In genomic region chrX:40278340-40279090, GRCh38 we compare ENCODE assay signal across 12 cellular contexts.
DNase-seq lines count a peak whose midpoint lies in the region; ATAC-seq, FAIRE-seq and TF ChIP-seq lines count a peak whose summit lies in the region.
"Had no signal": no experiment of that assay in that cellular context is flagged by ENCODE, and none has a peak within 500 bp of the region (broad histone marks: within the 10 kb centered on the region; RNA-seq: fewer than 3 reads in every experiment).

No MANE protein-coding gene starts in this region.

- no peak overlapping the region for H2AFZ ChIP-seq in astrocyte (ENCODE audit: low read depth, low read length)

- H3K9me3 ChIP-seq in HEK293 (ENCODE audit: control insufficient read depth, insufficient read depth, low read depth, low read length) (no peaks in the 10 kb centered on the region), astrocyte (ENCODE audit: insufficient read depth, low read depth, low read length) (no peaks in the 10 kb centered on the region)
- H3K9me3 ChIP-seq: uterus had no signal

- no peak overlapping the region for H3K4me2 ChIP-seq in astrocyte (ENCODE audit: low read length)

- no peak for FAIRE-seq in astrocyte (lab: Jason Lieb, UNC)
- FAIRE-seq: HepG2 had no signal

- H3K4me1 ChIP-seq in HEK293 (ENCODE audit: control insufficient read depth, insufficient read depth, low read length), result peaks cover 9% of the 10 kb centered on the region
- no peaks in the 10 kb centered on the region for H3K4me1 ChIP-seq in astrocyte (ENCODE audit: insufficient read depth, low read length)
- H3K4me1 ChIP-seq: uterus had no signal

- H3K27ac ChIP-seq in HEK293 (ENCODE audit: extremely low read depth, low read depth, low read length) (no peak overlapping the region; the same call in 1 of the 2 replicates), astrocyte (ENCODE audit: low read depth, low read length) (no peak overlapping the region), caudate nucleus (ENCODE audit: low read depth, low read length) (no peak overlapping the region)
- H3K27ac ChIP-seq: uterus had no signal

- H3K36me3 Mint-ChIP-seq in astrocyte (ENCODE audit: low read depth, unreplicated experiment), result no peaks in the 10 kb centered on the region

- H4K20me1 ChIP-seq in astrocyte (ENCODE audit: insufficient read depth, low read length), result no peaks in the 10 kb centered on the region

- H3K9ac ChIP-seq in astrocyte (ENCODE audit: low read length), result no peak overlapping the region

- H3K9me3 Mint-ChIP-seq in astrocyte (ENCODE audit: unreplicated experiment), result no peaks in the 10 kb centered on the region

- no peaks in the 10 kb centered on the region for H3K4me1 Mint-ChIP-seq in astrocyte (ENCODE audit: low read depth, unreplicated experiment)

- H3K36me3 ChIP-seq in HEK293 (ENCODE audit: control insufficient read depth in 2 of 2, insufficient read depth in 1 of 2, low read length in 2 of 2) (no peaks in the 10 kb centered on the region), astrocyte (ENCODE audit: insufficient read depth, low read length) (no peaks in the 10 kb centered on the region)
- H3K36me3 ChIP-seq: uterus had no signal

- H3K4me3 Mint-ChIP-seq in astrocyte (ENCODE audit: unreplicated experiment), result no peak overlapping the region

- peak; percentile 35 to 47 for DNase-seq in activated CD4-positive, alpha-beta T cell treated with anti-CD3 and anti-CD28 coated beads, Interleukin-2, amount 50 U/mL, for 48 hours
- peak; percentile 65 for DNase-seq in astrocyte (ENCODE audit: low read depth)
- peak in 2 of 3 experiments; percentile 16 to 22 for DNase-seq in stimulated activated CD4-positive, alpha-beta T cell treated with anti-CD3 and anti-CD28 coated beads, TNF-alpha, amount 100 ng/mL, for 24 hours (ENCODE audit: low read depth in 3 of 3)
- DNase-seq in DMS114 treated with DMSO at 0.1 percent for 48 hours (lab: John Stamatoyannopoulos, UW; ENCODE audit: unreplicated experiment), result no peak
- DNase-seq in OCI-M1 (lab: John Stamatoyannopoulos, UW), result no peak
- DNase-seq in caudate nucleus (lab: John Stamatoyannopoulos, UW), result no peak
- DNase-seq: EL, left ventricle myocardium superior, uterus had no signal

- no peaks in the 10 kb centered on the region for H3K27me3 ChIP-seq in astrocyte (ENCODE audit: insufficient read depth, low read length)
- H3K27me3 ChIP-seq: uterus had no signal

- no peaks in the 10 kb centered on the region for H3K79me2 ChIP-seq in astrocyte (ENCODE audit: insufficient read depth, low read length)

- H3K27me3 Mint-ChIP-seq in astrocyte (ENCODE audit: low read depth, unreplicated experiment), result peaks cover 4% of the 10 kb centered on the region

- CTCF ChIA-PET in HEK293 (lab: Yijun Ruan, JAX), result no interaction called here

- POLR2A ChIA-PET in HEK293 (lab: Yijun Ruan, JAX), result no interaction called here

- H3K27ac Mint-ChIP-seq in astrocyte (ENCODE audit: unreplicated experiment), result peak overlapping the region; percentile 73

- H3K4me3 ChIP-seq in HEK293 (ENCODE audit: low read depth, low read length), result no peak overlapping the region
- no peak overlapping the region for H3K4me3 ChIP-seq in astrocyte (ENCODE audit: insufficient read depth, low read depth, low read length)
- H3K4me3 ChIP-seq: uterus had no signal

- no peak for ATAC-seq in HG03196 (IDR thresholded peaks at IDR 0.05; ENCODE audit: unreplicated experiment)
- ATAC-seq: HepG2, left ventricle myocardium superior had no signal

- TF ChIP-seq CTCF in HEK293 (tag by site-specific recombination; IDR thresholded peaks at IDR 0.05) (no peak), astrocyte (IDR thresholded peaks at IDR 0.05; ENCODE audit: insufficient read depth, low read depth, low read length) (no peak)

TF ChIP-seq in HEK293, 187 proteins besides CTCF, POLR2A, EP300 and RAD21 (continues in another document):
- TF ChIP-seq PATZ1 (tag by site-specific recombination; IDR thresholded peaks at IDR 0.05), result 0 out of 2 replicates have a peak, but pooled peaks have one; percentile 29
- TF ChIP-seq ZBTB20 (tag by site-specific recombination; IDR thresholded peaks at IDR 0.05), result peak; percentile 48; the same call in 1 of the 2 replicates
- 0 out of 2 replicates have a peak, but pooled peaks have one; percentile 23 for TF ChIP-seq ZIC2 (tag by site-specific recombination; IDR thresholded peaks at IDR 0.05)
- no peak for TF ChIP-seq MEIS1 (CRISPR knock-in tag; IDR thresholded peaks at IDR 0.05; ENCODE audit: borderline replicate concordance)
- TF ChIP-seq ZSCAN18 (tag by site-specific recombination; IDR thresholded peaks at IDR 0.05), result no peak
- peak; percentile 91 for TF ChIP-seq ZNF623 (tag by site-specific recombination; IDR thresholded peaks at IDR 0.05)
- no peak for TF ChIP-seq ZNF157 (tag by site-specific recombination; IDR thresholded peaks at IDR 0.05)
- peak; percentile 59 for TF ChIP-seq GLIS1 (tag by site-specific recombination; IDR thresholded peaks at IDR 0.05)
- peak; percentile 75; the same call in 1 of the 2 replicates for TF ChIP-seq ATF2 (tag by site-specific recombination; IDR thresholded peaks at IDR 0.05; ENCODE audit: low read depth)
- no peak for TF ChIP-seq PRDM10 (tag by site-specific recombination; IDR thresholded peaks at IDR 0.05)

Comparison
In these comparisons a context has a peak if more than half of its experiments do, and no peak if none do; other contexts are left out.
1. DNase-seq: peak in activated CD4-positive, alpha-beta T cell treated with anti-CD3 and anti-CD28 coated beads, Interleukin-2, amount 50 U/mL, for 48 hours (2 of 2), astrocyte (single experiment) and stimulated activated CD4-positive, alpha-beta T cell treated with anti-CD3 and anti-CD28 coated beads, TNF-alpha, amount 100 ng/mL, for 24 hours (2 of 3); none in DMS114 treated with DMSO at 0.1 percent for 48 hours (single experiment), OCI-M1 (single experiment) and caudate nucleus (0 of 61).